ENCODE assay signal across 19 cellular contexts in the genomic region with DNA sequence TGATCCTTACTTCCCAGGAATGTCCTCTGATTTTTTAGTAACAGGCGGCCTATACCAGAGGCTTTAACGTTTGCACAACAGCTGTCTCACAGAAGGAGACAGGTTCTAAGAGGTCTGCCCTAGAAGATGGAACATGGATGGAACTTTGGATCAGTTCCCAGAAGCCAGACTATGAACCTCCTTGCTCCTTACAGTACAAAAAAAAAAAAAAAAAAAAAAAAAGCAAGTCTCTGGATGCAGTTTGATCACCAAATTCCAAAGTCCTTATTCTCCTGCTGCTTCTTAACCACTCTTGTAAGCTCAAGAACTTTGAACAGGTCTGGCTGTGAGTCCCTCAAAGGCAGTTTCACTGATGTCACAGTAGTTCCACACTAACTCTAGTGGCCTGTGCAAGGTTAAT. TPM values are rescaled to one million over a fixed set of nuclear protein-coding genes. Genes with fewer than 3 reads are reported as not detected.
DNase-seq lines count a peak whose midpoint lies in the region; ATAC-seq and TF ChIP-seq lines count a peak whose summit lies in the region.
"Had no signal": no experiment of that assay in that cellular context is flagged by ENCODE, and none has a peak within 500 bp of the region (broad histone marks: within the 10 kb centered on the region; RNA-seq: fewer than 3 reads in every experiment).

No MANE protein-coding gene starts in this region.

- in situ Hi-C loops in brain microvascular endothelial cell (cut with HindIII; ENCODE audit: low pct_ligation_motif_present, low sequenced_read_pairs), result no loop called here

- CTCF ChIA-PET in AG04450 (lab: Charles Lee), result interaction anchor here (0.7 to 4.7 kb wide), 5 partner anchors 10 to 680 kb away, joined by 3 to 37 read pairs (median 8); no protein-coding TSS in a partner anchor

- no peaks in the 10 kb centered on the region for H3K36me3 Mint-ChIP-seq in HFFc6 (ENCODE audit: low read depth)
- H3K36me3 Mint-ChIP-seq in stimulated activated memory B cell treated with anti-CD40 and anti-IgM and Interleukin-4, amounts not matched to agents 10 μg/mL and 1 μg/mL and 100 μg/mL, for 72 hours, result no peaks in the 10 kb centered on the region
- H3K36me3 Mint-ChIP-seq: activated naive CD8-positive, alpha-beta T cell had no signal

- H3K4me3 ChIP-seq in AG04450 (ENCODE audit: low read depth, low read length) (no peak overlapping the region), brain microvascular endothelial cell (ENCODE audit: low read depth, low read length) (no peak overlapping the region), left lung (no peak overlapping the region), lower lobe of right lung (no peak overlapping the region)

- TF ChIP-seq CTCF in AG04450 (IDR thresholded peaks at IDR 0.05; ENCODE audit: low read depth, low read length) (no peak), HFFc6 (IDR thresholded peaks at IDR 0.05) (no peak), brain microvascular endothelial cell (IDR thresholded peaks at IDR 0.05; ENCODE audit: low read depth, low read length, missing control alignments) (no peak), left lung (IDR thresholded peaks at IDR 0.05) (no peak), lower lobe of right lung (IDR thresholded peaks at IDR 0.05) (no peak)

- no peak overlapping the region; the same call in 1 of the 2 replicates for H3K27ac Mint-ChIP-seq in HFFc6
- no peak overlapping the region for H3K27ac Mint-ChIP-seq in stimulated activated memory B cell treated with anti-CD40 and anti-IgM and Interleukin-4, amounts not matched to agents 10 μg/mL and 1 μg/mL and 100 μg/mL, for 72 hours
- H3K27ac Mint-ChIP-seq: activated CD4-positive, alpha-beta T cell treated with anti-CD3 and anti-CD28 coated beads, Interleukin-2, amount 10 ng/mL, durations not matched to agents 7 days and 5 days; activated naive CD8-positive, alpha-beta T cell; stimulated activated naive CD8-positive, alpha-beta T cell treated with anti-CD3 and anti-CD28 coated beads, Interleukin-15, amount 100 ng/mL, for 72 hours had no signal

- no peaks in the 10 kb centered on the region; the same call in 1 of the 2 replicates for H3K27me3 Mint-ChIP-seq in HFFc6 (ENCODE audit: insufficient read depth)
- no peaks in the 10 kb centered on the region for H3K27me3 Mint-ChIP-seq in stimulated activated memory B cell treated with anti-CD40 and anti-IgM and Interleukin-4, amounts not matched to agents 10 μg/mL and 1 μg/mL and 100 μg/mL, for 72 hours
- H3K27me3 Mint-ChIP-seq: activated CD4-positive, alpha-beta T cell treated with anti-CD3 and anti-CD28 coated beads, Interleukin-2, amount 10 ng/mL, durations not matched to agents 7 days and 5 days; activated naive CD8-positive, alpha-beta T cell; stimulated activated naive CD8-positive, alpha-beta T cell treated with anti-CD3 and anti-CD28 coated beads, Interleukin-15, amount 100 ng/mL, for 72 hours had no signal

- intact Hi-C loops in left lung (cut with DNase I), result no loop called here
- intact Hi-C loops in lower lobe of right lung (cut with DNase I), result no loop called here

- H3K4me1 Mint-ChIP-seq in HFFc6 (ENCODE audit: low read depth), result no peaks in the 10 kb centered on the region; the same call in 1 of the 2 replicates
- H3K4me1 Mint-ChIP-seq in stimulated activated memory B cell treated with anti-CD40 and anti-IgM and Interleukin-4, amounts not matched to agents 10 μg/mL and 1 μg/mL and 100 μg/mL, for 72 hours, result no peaks in the 10 kb centered on the region
- H3K4me1 Mint-ChIP-seq: stimulated activated naive CD8-positive, alpha-beta T cell treated with anti-CD3 and anti-CD28 coated beads, Interleukin-15, amount 100 ng/mL, for 72 hours had no signal

- H3K27ac ChIP-seq in AG04450 (ENCODE audit: low read depth, low read length) (peak overlapping the region; percentile 25), brain microvascular endothelial cell (peak overlapping the region; percentile 13), left lung (peak overlapping the region in 1 of 2 donors; percentile 46), lower lobe of right lung (no peak overlapping the region)
- H3K27ac ChIP-seq: KMS-11 had no signal

- no peaks in the 10 kb centered on the region; the same call in 1 of the 2 replicates for H3K9me3 ChIP-seq in AG04450 (ENCODE audit: control insufficient read depth, insufficient read depth, low read length)
- H3K9me3 ChIP-seq in left lung, result no peaks in the 10 kb centered on the region
- H3K9me3 ChIP-seq in lower lobe of right lung, result no peaks in the 10 kb centered on the region

- H3K4me1 ChIP-seq in left lung (peaks cover 6 to 22% of the 10 kb centered on the region in 2 donors), lower lobe of right lung (peaks cover 17% of the 10 kb centered on the region)

- POLR2A ChIA-PET in AG04450 (lab: Yijun Ruan, JAX), result interaction anchor here (0.8 kb wide), 1 partner anchor 204 kb away, joined by 5 read pairs; no protein-coding TSS in a partner anchor

- ATAC-seq in left lung, result peak; percentile 19
- ATAC-seq in lower lobe of right lung, result no peak
- no peak for ATAC-seq in stimulated activated memory B cell treated with anti-CD40 and anti-IgM and Interleukin-4, amounts not matched to agents 10 μg/mL and 1 μg/mL and 100 μg/mL, for 72 hours
- no peak for ATAC-seq in HG02571 (IDR thresholded peaks at IDR 0.05; ENCODE audit: unreplicated experiment)
- ATAC-seq: stimulated activated naive CD8-positive, alpha-beta T cell treated with anti-CD3 and anti-CD28 coated beads, Interleukin-15, amount 100 ng/mL, for 72 hours had no signal

- no peak overlapping the region; the same call in 1 of the 2 replicates for H3K4me3 Mint-ChIP-seq in HFFc6
- no peak overlapping the region for H3K4me3 Mint-ChIP-seq in stimulated activated memory B cell treated with anti-CD40 and anti-IgM and Interleukin-4, amounts not matched to agents 10 μg/mL and 1 μg/mL and 100 μg/mL, for 72 hours
- H3K4me3 Mint-ChIP-seq: activated CD4-positive, alpha-beta T cell treated with anti-CD3 and anti-CD28 coated beads, Interleukin-2, amount 10 ng/mL, durations not matched to agents 7 days and 5 days; activated naive CD8-positive, alpha-beta T cell had no signal

- no peaks in the 10 kb centered on the region for H3K36me3 ChIP-seq in brain microvascular endothelial cell (replicated peaks)
- peaks cover 0 to 9% of the 10 kb centered on the region in 2 donors for H3K36me3 ChIP-seq in left lung
- peaks cover 10% of the 10 kb centered on the region for H3K36me3 ChIP-seq in lower lobe of right lung

- DNase-seq in AG04450 (ENCODE audit: low read depth, low spot score) (no peak), HFFc6 (peak; percentile 66), brain microvascular endothelial cell (peak; percentile 20), left lung (no peak), lower lobe of right lung (no peak), T1000 (lab: John Stamatoyannopoulos, UW) (no peak)
- DNase-seq: activated CD4-positive, alpha-beta T cell treated with anti-CD3 and anti-CD28 coated beads, Interleukin-2, amount 10 ng/mL, durations not matched to agents 7 days and 5 days; activated T-cell treated with anti-CD3 and anti-CD28 coated beads for 4 hours; Calu3; central memory CD4-positive, alpha-beta T cell; midbrain; NCI-H1436; posterior cingulate gyrus; stimulated activated CD4-positive, alpha-beta T cell treated with anti-CD3 and anti-CD28 coated beads, Interleukin-12 subunit alpha, Interleukin-12 subunit beta, amount 100 ng/mL, for 4 hours; stimulated activated naive CD8-positive, alpha-beta T cell treated with anti-CD3 and anti-CD28 coated beads, Interleukin-15, amount 100 ng/mL, for 72 hours had no signal

- H3K9me3 Mint-ChIP-seq in HFFc6, result no peaks in the 10 kb centered on the region
- H3K9me3 Mint-ChIP-seq in stimulated activated memory B cell treated with anti-CD40 and anti-IgM and Interleukin-4, amounts not matched to agents 10 μg/mL and 1 μg/mL and 100 μg/mL, for 72 hours, result no peaks in the 10 kb centered on the region
- H3K9me3 Mint-ChIP-seq: activated CD4-positive, alpha-beta T cell treated with anti-CD3 and anti-CD28 coated beads, Interleukin-2, amount 10 ng/mL, durations not matched to agents 7 days and 5 days; stimulated activated naive CD8-positive, alpha-beta T cell treated with anti-CD3 and anti-CD28 coated beads, Interleukin-15, amount 100 ng/mL, for 72 hours had no signal

- H3K27me3 ChIP-seq in AG04450 (ENCODE audit: control insufficient read depth, insufficient read depth, low read length) (no peaks in the 10 kb centered on the region), brain microvascular endothelial cell (replicated peaks) (no peaks in the 10 kb centered on the region), left lung (no peaks in the 10 kb centered on the region), lower lobe of right lung (ENCODE audit: low read depth) (no peaks in the 10 kb centered on the region)

RNA-seq across cellular contexts. Expression of a gene that starts 2.0 kb away (rescaled TPM):
- polyA plus RNA-seq in AG04450 (2011; rRNA removed), result 18.5 and 27.3 TPM in 2 replicates
- 19.1 and 23.6 TPM in 2 replicates for polyA minus RNA-seq in AG04450 (2011; rRNA and poly(A)+ RNA removed)
- 10 to 100 TPM; 12.8 to 20.7 (median 15.2) TPM for total RNA-seq in HFFc6 (2021; fragmentation: NEBNext Ultra II Directional; extraction: Animal tissue kit (Norgen Biotek cat#: 25700))
- total RNA-seq in left lung (10 to 100 TPM; 17.2 to 22.2 TPM), lower lobe of right lung (17.1 TPM)

RNA-seq across cellular contexts. Expression of a gene that starts 27.7 kb away (rescaled TPM):
- polyA plus RNA-seq in AG04450 (2011; rRNA removed), result 4.0 and 4.5 TPM in 2 replicates
- polyA minus RNA-seq in AG04450 (2011; rRNA and poly(A)+ RNA removed), result 1.6 and 2.4 TPM in 2 replicates
- total RNA-seq in HFFc6 (2021; fragmentation: NEBNext Ultra II Directional; extraction: Animal tissue kit (Norgen Biotek cat#: 25700)), result 10 to 100 TPM; 11.0 to 14.4 (median 12.3) TPM
- total RNA-seq in left lung (10 to 100 TPM; 23.8 to 29.7 TPM), lower lobe of right lung (28.3 TPM)

Comparison
In these comparisons a context has a peak if more than half of its experiments do, and no peak if none do; other contexts are left out.
1. DNase-seq: peak in HFFc6 (single experiment) and brain microvascular endothelial cell (single experiment); none in AG04450 (single experiment), left lung (0 of 2), lower lobe of right lung (single experiment) and T1000 (single experiment).